Comparison of ENCODE assay signal across 8 cellular contexts in genomic region chr1:27284425-27285287, GRCh38. TPM values are rescaled to one million over a fixed set of nuclear protein-coding genes. Genes with fewer than 3 reads are reported as not detected.
A peak's percentile ranks its signal among the peaks of the same experiment; 100 is the strongest.
DNase-seq lines count a peak whose midpoint lies in the region; ATAC-seq and TF ChIP-seq lines count a peak whose summit lies in the region.

No MANE protein-coding gene starts in this region.

- H3K27ac ChIP-seq in dorsolateral prefrontal cortex: peak overlapping the region in 8 of 59 donors; percentile 0 to 52 (median 12)

- CTCF ChIA-PET in BJ (lab: Yijun Ruan, JAX): interaction anchor here (0.6 to 9.8 kb wide), 27 partner anchors 11 to 322 kb away, joined by 3 to 164 read pairs (median 4); no protein-coding TSS in a partner anchor

- POLR2A ChIA-PET in BJ (lab: Charles Lee): no interaction called here

- intact Hi-C loops in dorsolateral prefrontal cortex (cut with DNase I): loop anchor here (1.0 to 10.0 kb wide), 4 partner anchors 87 to 242 kb away; no protein-coding TSS in a partner anchor

- ATAC-seq in HG03354 (IDR thresholded peaks at IDR 0.05; ENCODE audit: poor library complexity, severe bottlenecking, unreplicated experiment): peak; percentile 48
- no peak for ATAC-seq in GM21381 (IDR thresholded peaks at IDR 0.05; ENCODE audit: unreplicated experiment)

- TF ChIP-seq CTCF in BJ (IDR thresholded peaks at IDR 0.05; ENCODE audit: insufficient read depth, low read depth, low read length) (peak; percentile 79), dorsolateral prefrontal cortex (IDR thresholded peaks at IDR 0.05 in 54 of 56, conservative IDR thresholded peaks at IDR 0.05 in 2 of 56; ENCODE audit: low read depth in 1 of 56, partially characterized antibody in 56 of 56) (peak; percentile 62 to 96 (median 90))

- H3K4me3 ChIP-seq in BJ (ENCODE audit: low read depth, low read length) (no peak overlapping the region), dorsolateral prefrontal cortex (no peak overlapping the region)

- no peaks in the 10 kb centered on the region for H3K27me3 ChIP-seq in BJ (ENCODE audit: control insufficient read depth, insufficient read depth, low read length)
- H3K27me3 ChIP-seq in dorsolateral prefrontal cortex: no peaks in the 10 kb centered on the region

- DNase-seq in BJ (ENCODE audit: low read depth) (no peak), NCI-H82 (lab: John Stamatoyannopoulos, UW) (peak; percentile 93), dorsolateral prefrontal cortex (peak; percentile 64 to 95 (median 84)), lung microvascular endothelial cell (ENCODE audit: low read depth in 2 of 2) (peak; percentile 79 to 84)
- peak; percentile 73 to 88 for DNase-seq in activated CD4-positive, alpha-beta T cell treated with anti-CD3 and anti-CD28 coated beads, Interleukin-2, amount 50 U/mL, for 24 hours (ENCODE audit: low read depth in 1 of 2, low spot score in 1 of 2)
- peak; percentile 71 for DNase-seq in stimulated activated CD8-positive, alpha-beta memory T cell treated with anti-CD3 and anti-CD28 coated beads, Interleukin-12 subunit alpha, Interleukin-12 subunit beta, amount 100 ng/mL, for 24 hours (ENCODE audit: extremely low read depth)

- peaks cover 5% of the 10 kb centered on the region for H3K36me3 ChIP-seq in BJ (ENCODE audit: control insufficient read depth, insufficient read depth, low read length)

RNA-seq across cellular contexts. Expression of gene TMEM222, which starts 37.3 kb away (rescaled TPM):
- polyA plus RNA-seq in BJ (2011; rRNA removed): 39.4 and 76.2 TPM in 2 replicates
- 46.8 and 68.3 TPM in 2 replicates for polyA minus RNA-seq in BJ (2011; rRNA and poly(A)+ RNA removed)
- total RNA-seq in dorsolateral prefrontal cortex: 10 to 100 TPM; 37.6 to 69.9 (median 51.8) TPM
- total RNA-seq in lung microvascular endothelial cell: 18.7 and 24.2 TPM in 2 replicates

RNA-seq across cellular contexts. Expression of gene WDTC1, which starts 50.2 kb away (rescaled TPM):
- polyA plus RNA-seq in BJ (2011; rRNA removed): 7.0 and 16.4 TPM in 2 replicates
- 8.8 and 14.1 TPM in 2 replicates for polyA minus RNA-seq in BJ (2011; rRNA and poly(A)+ RNA removed)
- total RNA-seq in dorsolateral prefrontal cortex (10 to 100 TPM; 51.9 to 79.7 (median 62.5) TPM), lung microvascular endothelial cell (15.0 and 26.0 TPM in 2 replicates)

RNA-seq across cellular contexts. Expression of gene SYTL1, which starts 57.2 kb away (rescaled TPM):
- 0.20 and 0.23 TPM in 2 replicates for polyA plus RNA-seq in BJ (2011; rRNA removed)
- 0.10 TPM in 1 of 2 replicates, not detected in the other for polyA minus RNA-seq in BJ (2011; rRNA and poly(A)+ RNA removed)
- 1 to 10 TPM in 98 of 120 experiments, under 1 TPM in 22; 0.37 to 5.3 (median 2.2) TPM for total RNA-seq in dorsolateral prefrontal cortex
- total RNA-seq in lung microvascular endothelial cell: 0.22 TPM in 1 of 2 replicates, not detected in the other
